Comparison of ENCODE assay signal across 10 cellular contexts in the genomic region with DNA sequence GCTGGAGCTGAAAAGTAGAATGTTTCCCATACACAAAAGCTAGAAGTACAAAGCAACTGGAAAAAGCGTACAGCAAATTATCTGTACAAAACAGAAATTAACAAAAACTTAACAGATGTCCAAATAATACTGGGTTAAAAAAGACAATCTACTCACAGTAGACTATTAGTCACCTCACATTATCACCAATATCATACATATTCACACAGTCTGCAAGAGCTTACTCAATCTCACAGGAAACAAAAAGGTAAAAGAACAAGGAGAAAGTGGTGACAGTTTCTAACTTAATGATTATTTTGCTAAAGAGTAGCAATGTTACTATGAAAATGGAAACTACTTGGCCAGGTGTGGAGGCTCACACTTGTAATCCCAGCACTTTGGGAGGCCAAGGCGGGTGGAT. TPM values are rescaled to one million over a fixed set of nuclear protein-coding genes. Genes with fewer than 3 reads are reported as not detected.
DNase-seq lines count a peak whose midpoint lies in the region; ATAC-seq, FAIRE-seq and TF ChIP-seq lines count a peak whose summit lies in the region.
"Had no signal": no experiment of that assay in that cellular context is flagged by ENCODE, and none has a peak within 500 bp of the region (broad histone marks: within the 10 kb centered on the region; RNA-seq: fewer than 3 reads in every experiment).

No MANE protein-coding gene starts in this region.

- H4K20me1 ChIP-seq in neural cell (ENCODE audit: insufficient read depth), result peaks cover 3% of the 10 kb centered on the region

- intact Hi-C loops in CD4-positive, alpha-beta memory T cell (cut with micrococcal nuclease), result no loop called here

- H3K9me2 ChIP-seq in neural cell (ENCODE audit: insufficient read depth, low read length), result no peaks in the 10 kb centered on the region

- no peak overlapping the region for H2AFZ ChIP-seq in neural cell (ENCODE audit: low read depth, low read length)

- TF ChIP-seq CTCF in bronchial epithelial cell (IDR thresholded peaks at IDR 0.05; ENCODE audit: insufficient read depth, low read length, severe bottlenecking) (no peak), neural cell (IDR thresholded peaks at IDR 0.05; ENCODE audit: poor library complexity, severe bottlenecking) (no peak)

- H3K4me3 Mint-ChIP-seq in CD4-positive, alpha-beta memory T cell, result peak overlapping the region in 7 of 8 donors; percentile 13 to 77 (median 58)
- peak overlapping the region in 3 of 4 donors; percentile 6 to 66 (median 65) for H3K4me3 Mint-ChIP-seq in IgD-negative memory B cell

- H3K4me2 ChIP-seq in neural cell (ENCODE audit: low read length), result no peak overlapping the region

- peaks cover 0 to 2% (median 0%) of the 10 kb centered on the region in 8 donors for H3K9me3 Mint-ChIP-seq in CD4-positive, alpha-beta memory T cell
- H3K9me3 Mint-ChIP-seq in IgD-negative memory B cell, result no peaks in the 10 kb centered on the region

- peaks cover 44 to 88% (median 62%) of the 10 kb centered on the region in 4 donors for H3K4me1 Mint-ChIP-seq in CD4-positive, alpha-beta memory T cell
- H3K4me1 Mint-ChIP-seq in IgD-negative memory B cell, result peaks cover 41 to 59% (median 50%) of the 10 kb centered on the region in 3 donors

- DNase-seq in CD4-positive, alpha-beta memory T cell, result no peak
- DNase-seq in bronchial epithelial cell (ENCODE audit: low read depth) (peak; percentile 39), NCI-H69 (lab: John Stamatoyannopoulos, UW) (no peak), HEK293T (ENCODE audit: extremely low spot score) (no peak)
- DNase-seq: DMS153, MM.1S, tibial artery had no signal

- no peak for FAIRE-seq in bronchial epithelial cell (lab: Jason Lieb, UNC)

- H3K27ac Mint-ChIP-seq in CD4-positive, alpha-beta memory T cell, result peak overlapping the region; percentile 51 to 91 (median 79)
- H3K27ac Mint-ChIP-seq in IgD-negative memory B cell, result peak overlapping the region in 2 of 3 donors; percentile 25 to 53

- H3K9me3 ChIP-seq in CD4-positive, alpha-beta memory T cell (ENCODE audit: control insufficient read depth in 1 of 2, low read length in 2 of 2), result no peaks in the 10 kb centered on the region
- H3K9me3 ChIP-seq in neural cell (ENCODE audit: low read length), result no peaks in the 10 kb centered on the region
- H3K9me3 ChIP-seq: tibial artery had no signal

- no peaks in the 10 kb centered on the region for H3K36me3 ChIP-seq in CD4-positive, alpha-beta memory T cell (ENCODE audit: insufficient read depth, low read length)
- H3K36me3 ChIP-seq in bronchial epithelial cell (ENCODE audit: control insufficient read depth, insufficient read depth, low read length) (peaks cover 1% of the 10 kb centered on the region), neural cell (ENCODE audit: insufficient read depth, low read length) (no peaks in the 10 kb centered on the region)
- H3K36me3 ChIP-seq: tibial artery had no signal

- no peak overlapping the region for H3K27ac ChIP-seq in CD4-positive, alpha-beta memory T cell (ENCODE audit: low read depth, low read length)
- peak overlapping the region; percentile 97 for H3K27ac ChIP-seq in neural cell (ENCODE audit: low read length)

- no peaks in the 10 kb centered on the region for H3K27me3 Mint-ChIP-seq in CD4-positive, alpha-beta memory T cell
- no peaks in the 10 kb centered on the region for H3K27me3 Mint-ChIP-seq in IgD-negative memory B cell

- ATAC-seq in HG03460 (IDR thresholded peaks at IDR 0.05; ENCODE audit: unreplicated experiment), result no peak

- no peaks in the 10 kb centered on the region for H3K27me3 ChIP-seq in CD4-positive, alpha-beta memory T cell (ENCODE audit: insufficient read depth, low read length)
- H3K27me3 ChIP-seq in bronchial epithelial cell (ENCODE audit: control insufficient read depth, insufficient read depth, low read length), result no peaks in the 10 kb centered on the region
- H3K27me3 ChIP-seq in neural cell (ENCODE audit: insufficient read depth, low read depth, low read length), result no peaks in the 10 kb centered on the region
- H3K27me3 ChIP-seq: tibial artery had no signal

- H3K4me1 ChIP-seq in CD4-positive, alpha-beta memory T cell (ENCODE audit: insufficient read depth, low read length), result peaks cover 78% of the 10 kb centered on the region

- CTCF ChIA-PET in CD4-positive, alpha-beta memory T cell (lab: Charles Lee; ENCODE audit: partially characterized antibody), result no interaction called here
- CTCF ChIA-PET in HEK293T (lab: Yijun Ruan, JAX), result interaction anchor here (0.7 to 1.7 kb wide), 2 partner anchors 11 to 18 kb away, joined by 5 to 8 read pairs; no protein-coding TSS in a partner anchor

- peaks cover 83% of the 10 kb centered on the region for H3K79me2 ChIP-seq in neural cell (replicated peaks; ENCODE audit: insufficient read depth, low read length)

- peak overlapping the region; percentile 23 for H3K9ac ChIP-seq in neural cell (ENCODE audit: low read length)

- peaks cover 9 to 15% of the 10 kb centered on the region in 2 donors for H3K36me3 Mint-ChIP-seq in CD4-positive, alpha-beta memory T cell
- H3K36me3 Mint-ChIP-seq in IgD-negative memory B cell, result peaks cover 2% of the 10 kb centered on the region

- H3F3A ChIP-seq in neural cell (ENCODE audit: insufficient read depth, low read length, poor library complexity, severe bottlenecking), result peaks cover 3% of the 10 kb centered on the region

- no peak for TF ChIP-seq EP300 in neural cell (conservative IDR thresholded peaks at IDR 0.05; ENCODE audit: poor library complexity, severe bottlenecking)

- no peak overlapping the region for H3K4me3 ChIP-seq in CD4-positive, alpha-beta memory T cell (ENCODE audit: low read length in 2 of 2)
- H3K4me3 ChIP-seq in bronchial epithelial cell (ENCODE audit: low read depth, low read length) (no peak overlapping the region), neural cell (ENCODE audit: low read length) (peak overlapping the region; percentile 54)
- H3K4me3 ChIP-seq: tibial artery had no signal

- POLR2A ChIA-PET in CD4-positive, alpha-beta memory T cell (lab: Charles Lee; ENCODE audit: partially characterized antibody), result interaction anchor here (1.0 to 2.8 kb wide), 2 partner anchors 11 to 13 kb away, joined by 3 to 12 read pairs; no protein-coding TSS in a partner anchor
- POLR2A ChIA-PET in HEK293T (lab: Yijun Ruan, JAX), result interaction anchor here (1.3 to 1.8 kb wide), 2 partner anchors 11 to 38 kb away, joined by 3 to 8 read pairs; a partner anchor contains a TSS

- no peak for TF ChIP-seq RAD21 in neural cell (conservative IDR thresholded peaks at IDR 0.05)

TF ChIP-seq in neural cell, 6 proteins besides CTCF, POLR2A, EP300 and RAD21 (continues in another document):
- TF ChIP-seq POLR2AphosphoS5 (IDR thresholded peaks at IDR 0.05) (no peak), TAF1 (IDR thresholded peaks at IDR 0.05; ENCODE audit: low read depth) (no peak), EZH2 (IDR thresholded peaks at IDR 0.05; ENCODE audit: borderline replicate concordance, insufficient read depth, low read length, poor library complexity, severe bottlenecking) (no peak), SMC3 (conservative IDR thresholded peaks at IDR 0.05; ENCODE audit: poor library complexity) (no peak)

TF ChIP-seq in HEK293T, 16 proteins besides CTCF, POLR2A, EP300 and RAD21:
- TF ChIP-seq FOXK2 (IDR thresholded peaks at IDR 0.05) (no peak), ZNF384 (IDR thresholded peaks at IDR 0.05) (no peak), HDGF (IDR thresholded peaks at IDR 0.05; ENCODE audit: borderline replicate concordance) (no peak), SUZ12 (IDR thresholded peaks at IDR 0.05) (no peak), BHLHE40 (IDR thresholded peaks at IDR 0.05; ENCODE audit: borderline replicate concordance) (no peak), TARDBP (IDR thresholded peaks at IDR 0.05) (no peak), L3MBTL2 (conservative IDR thresholded peaks at IDR 0.05) (no peak), NFRKB (IDR thresholded peaks at IDR 0.05) (no peak), ARNT (IDR thresholded peaks at IDR 0.05) (no peak)
- TF ChIP-seq, protein P1, sequence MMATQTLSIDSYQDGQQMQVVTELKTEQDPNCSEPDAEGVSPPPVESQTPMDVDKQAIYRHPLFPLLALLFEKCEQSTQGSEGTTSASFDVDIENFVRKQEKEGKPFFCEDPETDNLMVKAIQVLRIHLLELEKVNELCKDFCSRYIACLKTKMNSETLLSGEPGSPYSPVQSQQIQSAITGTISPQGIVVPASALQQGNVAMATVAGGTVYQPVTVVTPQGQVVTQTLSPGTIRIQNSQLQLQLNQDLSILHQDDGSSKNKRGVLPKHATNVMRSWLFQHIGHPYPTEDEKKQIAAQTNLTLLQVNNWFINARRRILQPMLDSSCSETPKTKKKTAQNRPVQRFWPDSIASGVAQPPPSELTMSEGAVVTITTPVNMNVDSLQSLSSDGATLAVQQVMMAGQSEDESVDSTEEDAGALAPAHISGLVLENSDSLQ (IDR thresholded peaks at IDR 0.05), result no peak

RNA-seq across cellular contexts. Expression of a gene that starts 11.9 kb away (rescaled TPM):
- 100 to 1,000 TPM; 145 to 149 TPM for total RNA-seq in CD4-positive, alpha-beta memory T cell
- 10 to 100 TPM; 45.6 to 76.2 TPM for polyA plus RNA-seq in CD4-positive, alpha-beta memory T cell
- polyA plus RNA-seq in IgD-negative memory B cell, result 78.6 TPM
- 63.4 and 94.2 TPM in 2 replicates for total RNA-seq in bronchial epithelial cell
- polyA plus RNA-seq in neural cell, result 209 and 217 TPM in 2 replicates
- 281 and 303 TPM in 2 replicates for polyA minus RNA-seq in neural cell

RNA-seq across cellular contexts. Expression of a gene that starts 24.3 kb away (rescaled TPM):
- 10 to 100 TPM; 21.5 to 21.9 TPM for total RNA-seq in CD4-positive, alpha-beta memory T cell
- polyA plus RNA-seq in CD4-positive, alpha-beta memory T cell, result 100 to 1,000 TPM in 1 of 2 donors, 10 to 100 TPM in 1; 68.3 to 109 TPM
- polyA plus RNA-seq in IgD-negative memory B cell (49.5 TPM), neural cell (2.7 and 5.4 TPM in 2 replicates)
- 124 and 147 TPM in 2 replicates for total RNA-seq in bronchial epithelial cell
- 0.73 TPM in 1 of 2 replicates, not detected in the other for polyA minus RNA-seq in neural cell

RNA-seq across cellular contexts. Expression of a gene that starts 37.7 kb away (rescaled TPM):
- 10 to 100 TPM; 21.2 to 22.5 TPM for total RNA-seq in CD4-positive, alpha-beta memory T cell
- 10 to 100 TPM; 40.2 to 71.9 TPM for polyA plus RNA-seq in CD4-positive, alpha-beta memory T cell
- polyA plus RNA-seq in IgD-negative memory B cell (41.6 TPM), neural cell (76.1 and 79.5 TPM in 2 replicates)
- 11.6 and 14.7 TPM in 2 replicates for total RNA-seq in bronchial epithelial cell
- polyA minus RNA-seq in neural cell, result 83.1 and 90.6 TPM in 2 replicates

RNA-seq across cellular contexts. Expression of a gene that starts 37.8 kb away (rescaled TPM):
- 10 to 100 TPM; 70.9 to 71.0 TPM for total RNA-seq in CD4-positive, alpha-beta memory T cell
- 100 to 1,000 TPM in 1 of 2 donors, 10 to 100 TPM in 1; 85.7 to 118 TPM for polyA plus RNA-seq in CD4-positive, alpha-beta memory T cell
- polyA plus RNA-seq in IgD-negative memory B cell (105 TPM), neural cell (154 and 186 TPM in 2 replicates)
- 57.7 and 67.7 TPM in 2 replicates for total RNA-seq in bronchial epithelial cell
- polyA minus RNA-seq in neural cell, result 64.0 and 68.9 TPM in 2 replicates

RNA-seq across cellular contexts. Expression of a gene that starts 45.4 kb away (rescaled TPM):
- total RNA-seq in CD4-positive, alpha-beta memory T cell, result under 1 TPM in 1 of 2 experiments, not detected in 1; 0.25 TPM
- not detected for polyA plus RNA-seq in CD4-positive, alpha-beta memory T cell
- polyA plus RNA-seq in IgD-negative memory B cell, result not detected
- not detected in 2 replicates for total RNA-seq in bronchial epithelial cell
- polyA plus RNA-seq in neural cell, result not detected in 2 replicates
- 0.49 TPM in 1 of 2 replicates, not detected in the other for polyA minus RNA-seq in neural cell
